Comparison of ENCODE assay signal across 29 cellular contexts in genomic region chr17:17298108-17298507, GRCh38. TPM values are rescaled to one million over a fixed set of nuclear protein-coding genes. Genes with fewer than 3 reads are reported as not detected.
A peak's percentile ranks its signal among the peaks of the same experiment; 100 is the strongest.
DNase-seq lines count a peak whose midpoint lies in the region; ATAC-seq and TF ChIP-seq lines count a peak whose summit lies in the region.
"Had no signal": no experiment of that assay in that cellular context is flagged by ENCODE, and none has a peak within 500 bp of the region (broad histone marks: within the 10 kb centered on the region; RNA-seq: fewer than 3 reads in every experiment).

No MANE protein-coding gene starts in this region.

- peaks cover 33% of the 10 kb centered on the region for H3K4me1 ChIP-seq in BLaER1
- peaks cover 12% of the 10 kb centered on the region for H3K4me1 ChIP-seq in foreskin keratinocyte
- H3K4me1 ChIP-seq: pancreas, uterus had no signal

- H4K20me1 ChIP-seq in BLaER1: no peaks in the 10 kb centered on the region

- H3K27me3 ChIP-seq in BLaER1: peaks cover 18% of the 10 kb centered on the region
- no peaks in the 10 kb centered on the region for H3K27me3 ChIP-seq in foreskin keratinocyte
- H3K27me3 ChIP-seq: ascending aorta, pancreas, uterus had no signal

- H3K9me3 ChIP-seq in BLaER1: no peaks in the 10 kb centered on the region
- H3K9me3 ChIP-seq: ascending aorta, pancreas, thoracic aorta, uterus had no signal

- no peaks in the 10 kb centered on the region for H3K36me3 ChIP-seq in BLaER1
- H3K36me3 ChIP-seq: ascending aorta, pancreas, thoracic aorta, uterus had no signal

- TF ChIP-seq CTCF in GM12865 (IDR thresholded peaks at IDR 0.05; ENCODE audit: insufficient read depth, low read depth, low read length, missing control alignments) (no peak), foreskin keratinocyte (conservative IDR thresholded peaks at IDR 0.05) (no peak)

- DNase-seq in GM12865 (ENCODE audit: low read depth) (peak; percentile 50), RKO (ENCODE audit: low spot score) (peak; percentile 56), foreskin keratinocyte (peak in 1 of 2 donors; percentile 48), COLO668 (lab: John Stamatoyannopoulos, UW; ENCODE audit: unreplicated experiment) (no peak)
- no peak for DNase-seq in activated CD4-positive, alpha-beta T cell treated with anti-CD3 and anti-CD28 coated beads for 48 hours
- DNase-seq: activated CD4-positive, alpha-beta T cell treated with anti-CD3 and anti-CD28 coated beads for 4 hours; activated naive CD4-positive, alpha-beta T cell treated with anti-CD3 and anti-CD28 coated beads, Interleukin-2, amount 50 U/mL, for 16 hours; effector memory CD4-positive, alpha-beta T cell; erythroblast; H7; hypothalamus; KG1; NCI-H1436; NCI-H2081 treated with DMSO at 0.1 percent for 48 hours; NCI-H345; NCI-H748 treated with DMSO at 0.1 percent for 48 hours; pancreas; retina; stimulated activated CD4-positive, alpha-beta T cell treated with anti-CD3 and anti-CD28 coated beads, Interleukin-2, amount 100 ng/mL, for 48 hours; T-helper 2 cell; uterus had no signal

- no peak overlapping the region for H3K4me3 ChIP-seq in BLaER1
- no peak overlapping the region for H3K4me3 ChIP-seq in GM12865 (ENCODE audit: low read depth, low read length)
- H3K4me3 ChIP-seq: ascending aorta, coronary artery, pancreas, SK-N-MC, thoracic aorta, uterus had no signal

- peak overlapping the region; percentile 52 for H3K4me2 ChIP-seq in BLaER1

- no peak overlapping the region for H3K27ac ChIP-seq in BLaER1
- H3K27ac ChIP-seq in foreskin keratinocyte: no peak overlapping the region
- H3K27ac ChIP-seq: ascending aorta, coronary artery, pancreas, RWPE1, SK-N-MC, thoracic aorta, uterus had no signal

- peak; percentile 28 for ATAC-seq in foreskin keratinocyte
- ATAC-seq in HG03342 (IDR thresholded peaks at IDR 0.05; ENCODE audit: unreplicated experiment): no peak
- no peak for ATAC-seq in HG02798 (IDR thresholded peaks at IDR 0.05; ENCODE audit: poor library complexity, unreplicated experiment)
- ATAC-seq: pancreas had no signal

- no peak overlapping the region for H3K9ac ChIP-seq in BLaER1

RNA-seq across cellular contexts. Expression of gene NT5M, which starts 5.1 kb away (rescaled TPM):
- 0.88 and 1.4 TPM in 2 replicates for total RNA-seq in foreskin keratinocyte
- 1.1 and 1.2 TPM in 2 replicates for polyA plus RNA-seq in foreskin keratinocyte

RNA-seq across cellular contexts. Expression of gene COPS3, which starts 17.1 kb away (rescaled TPM):
- total RNA-seq in foreskin keratinocyte: 91.4 and 98.3 TPM in 2 replicates
- 68.2 and 83.1 TPM in 2 replicates for polyA plus RNA-seq in foreskin keratinocyte

Comparison
In these comparisons a context has a peak if more than half of its experiments do, and no peak if none do; other contexts are left out.
1. DNase-seq: peak in GM12865 (single experiment) and RKO (single experiment); none in COLO668 (single experiment) and activated CD4-positive, alpha-beta T cell treated with anti-CD3 and anti-CD28 coated beads for 48 hours (single experiment).